In the genomic region with DNA sequence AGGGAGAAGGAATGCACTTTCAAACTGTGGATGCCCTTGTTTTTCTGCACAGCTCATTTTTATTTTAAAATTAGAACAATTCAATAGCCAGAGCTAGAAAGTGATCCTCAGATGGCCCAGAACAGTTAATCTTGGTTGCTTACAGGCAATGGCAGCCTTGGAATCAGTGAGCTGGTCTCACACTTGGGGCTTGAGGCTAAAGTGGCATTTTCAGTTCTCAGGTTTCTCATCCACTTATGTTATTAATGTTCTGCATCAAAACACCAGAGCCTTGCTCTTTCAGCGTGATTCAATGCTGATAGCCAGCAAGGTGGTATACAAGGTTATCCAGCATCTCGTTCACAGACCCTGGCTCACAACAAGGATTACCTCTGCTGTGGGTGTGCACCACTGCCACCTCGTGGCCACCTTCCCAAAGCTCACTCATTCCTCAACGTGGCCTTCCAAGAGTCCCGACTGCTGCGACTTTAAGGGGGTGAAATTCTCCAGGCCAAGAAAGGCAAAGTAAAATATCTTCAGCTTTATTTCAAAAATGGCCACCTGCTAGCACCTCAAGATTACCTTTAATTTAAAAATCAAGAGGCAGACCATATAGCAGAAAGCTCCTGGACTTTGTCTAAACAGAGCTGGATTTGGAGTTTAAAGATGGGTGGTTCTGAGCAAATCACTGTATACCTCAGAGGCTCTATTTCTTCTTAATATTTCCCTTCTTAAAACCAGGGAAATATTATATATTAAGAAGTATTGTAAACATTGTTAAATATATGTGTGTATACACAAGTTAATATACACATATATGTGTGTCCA, we compare ENCODE assay signal across 8 cellular contexts. TPM values are rescaled to one million over a fixed set of nuclear protein-coding genes. Genes with fewer than 3 reads are reported as not detected.
DNase-seq lines count a peak whose midpoint lies in the region; ATAC-seq and TF ChIP-seq lines count a peak whose summit lies in the region.

No MANE protein-coding gene starts in this region.

- no peak overlapping the region for H3K9ac ChIP-seq in OCI-LY3 (ENCODE audit: low read length)

- intact Hi-C loops in left ventricle myocardium superior (cut with micrococcal nuclease), result no loop called here

- H3K79me2 ChIP-seq in OCI-LY3 (ENCODE audit: low read length), result no peaks in the 10 kb centered on the region

- no peak overlapping the region for H3K27ac ChIP-seq in OCI-LY3 (ENCODE audit: low read length)

- no peaks in the 10 kb centered on the region for H3K36me3 ChIP-seq in OCI-LY3 (replicated peaks; ENCODE audit: low read depth, low read length)

- H3K27me3 ChIP-seq in OCI-LY3 (ENCODE audit: low read depth, low read length), result no peaks in the 10 kb centered on the region

- TF ChIP-seq CTCF in OCI-LY3 (IDR thresholded peaks at IDR 0.05; ENCODE audit: low read depth, low read length), result peak; percentile 84

- no peak overlapping the region for H3K4me2 ChIP-seq in OCI-LY3 (ENCODE audit: low read length)

- H3K4me1 ChIP-seq in OCI-LY3 (ENCODE audit: low read length), result no peaks in the 10 kb centered on the region

- H3K9me3 ChIP-seq in OCI-LY3 (ENCODE audit: insufficient read depth, low read length), result no peaks in the 10 kb centered on the region

- H3K4me3 ChIP-seq in OCI-LY3 (ENCODE audit: low read length), result no peak overlapping the region

- DNase-seq in DMS114 treated with DMSO at 0.1 percent for 48 hours (lab: John Stamatoyannopoulos, UW; ENCODE audit: unreplicated experiment) (peak; percentile 0), left ventricle myocardium superior (peak; percentile 74), retina (peak; percentile 72), mesenteric fat pad (ENCODE audit: low spot score) (no peak)
- peak; percentile 31 for DNase-seq in activated naive CD4-positive, alpha-beta T cell treated with anti-CD3 and anti-CD28 coated beads, Interleukin-2, amount 50 U/mL, for 16 hours

- peak; percentile 94 for ATAC-seq in GM19351 (IDR thresholded peaks at IDR 0.05; ENCODE audit: unreplicated experiment)
- peak; percentile 90 for ATAC-seq in HG03280 (IDR thresholded peaks at IDR 0.05; ENCODE audit: unreplicated experiment)
- ATAC-seq in left ventricle myocardium superior, result peak; percentile 84

- no peak overlapping the region for H2AFZ ChIP-seq in OCI-LY3 (ENCODE audit: low read depth, low read length)

- no peaks in the 10 kb centered on the region for H4K20me1 ChIP-seq in OCI-LY3 (ENCODE audit: insufficient read depth, low read length)

RNA-seq across cellular contexts. Expression of a gene that starts 34.2 kb away (rescaled TPM):
- total RNA-seq in left ventricle myocardium superior (not detected), mesenteric fat pad (not detected)
